8 cellular contexts compared by ENCODE assay signal in genomic region chr3:139718415-139718814, GRCh38. TPM values are rescaled to one million over a fixed set of nuclear protein-coding genes. Genes with fewer than 3 reads are reported as not detected.
A peak's percentile ranks its signal among the peaks of the same experiment; 100 is the strongest.
DNase-seq lines count a peak whose midpoint lies in the region; ATAC-seq and TF ChIP-seq lines count a peak whose summit lies in the region.

No MANE protein-coding gene starts in this region.

- TF ChIP-seq CTCF in Caco-2 (IDR thresholded peaks at IDR 0.05; ENCODE audit: insufficient read depth in 1 of 2, low read depth in 1 of 2, low read length in 1 of 2, severe bottlenecking in 1 of 2, unreplicated experiment in 1 of 2) (peak; percentile 49 to 57), NB4 (IDR thresholded peaks at IDR 0.05; ENCODE audit: low read depth, low read length) (peak; percentile 9)

- no peaks in the 10 kb centered on the region for H3K36me3 ChIP-seq in Caco-2 (ENCODE audit: control insufficient read depth, insufficient read depth, low read length)

- H3K27ac Mint-ChIP-seq in Caco-2 (ENCODE audit: unreplicated experiment) (no peak overlapping the region), T-helper 17 cell (no peak overlapping the region)
- H3K27ac Mint-ChIP-seq in activated CD4-positive, alpha-beta T cell treated with anti-CD3 and anti-CD28 coated beads, Interleukin-2, amount 10 ng/mL, durations not matched to agents 7 days and 5 days = no peak overlapping the region

- CTCF ChIA-PET in Caco-2 (lab: Charles Lee) = interaction anchor here (0.8 to 1.8 kb wide), 2 partner anchors 41 to 217 kb away, joined by 3 to 7 read pairs; partner anchors contain the start of gene CLSTN2
- CTCF ChIA-PET in activated CD4-positive, alpha-beta T cell treated with anti-CD3 and anti-CD28 coated beads, Interleukin-2, amount 10 ng/mL, durations not matched to agents 7 days and 5 days (lab: Charles Lee) = no interaction called here

- no peaks in the 10 kb centered on the region for H3K36me3 Mint-ChIP-seq in Caco-2 (ENCODE audit: insufficient read depth, unreplicated experiment)
- no peaks in the 10 kb centered on the region for H3K36me3 Mint-ChIP-seq in T-helper 17 cell (ENCODE audit: low read depth)
- H3K36me3 Mint-ChIP-seq in activated CD4-positive, alpha-beta T cell treated with anti-CD3 and anti-CD28 coated beads, Interleukin-2, amount 10 ng/mL, durations not matched to agents 7 days and 5 days (ENCODE audit: low read depth) = no peaks in the 10 kb centered on the region

- H3K27me3 Mint-ChIP-seq in Caco-2 (ENCODE audit: insufficient read depth, unreplicated experiment) (peaks cover 4% of the 10 kb centered on the region), T-helper 17 cell (peaks cover 9% of the 10 kb centered on the region)
- H3K27me3 Mint-ChIP-seq in activated CD4-positive, alpha-beta T cell treated with anti-CD3 and anti-CD28 coated beads, Interleukin-2, amount 10 ng/mL, durations not matched to agents 7 days and 5 days = peaks cover 8% of the 10 kb centered on the region

- peaks cover 10% of the 10 kb centered on the region; the same call in 1 of the 2 replicates for H3K4me1 ChIP-seq in Caco-2

- H3K4me1 Mint-ChIP-seq in Caco-2 (ENCODE audit: low read depth, unreplicated experiment) (no peaks in the 10 kb centered on the region), T-helper 17 cell (no peaks in the 10 kb centered on the region)
- no peaks in the 10 kb centered on the region for H3K4me1 Mint-ChIP-seq in activated CD4-positive, alpha-beta T cell treated with anti-CD3 and anti-CD28 coated beads, Interleukin-2, amount 10 ng/mL, durations not matched to agents 7 days and 5 days

- ATAC-seq in T-helper 17 cell = no peak
- no peak for ATAC-seq in GM21390 (IDR thresholded peaks at IDR 0.05; ENCODE audit: unreplicated experiment)

- H3K9me3 Mint-ChIP-seq in Caco-2 (ENCODE audit: unreplicated experiment) = no peaks in the 10 kb centered on the region
- H3K9me3 Mint-ChIP-seq in activated CD4-positive, alpha-beta T cell treated with anti-CD3 and anti-CD28 coated beads, Interleukin-2, amount 10 ng/mL, durations not matched to agents 7 days and 5 days = no peaks in the 10 kb centered on the region

- H3K9me3 ChIP-seq in Caco-2 = no peaks in the 10 kb centered on the region
- H3K9me3 ChIP-seq in T-helper 17 cell (ENCODE audit: control insufficient read depth, low read length, poor library complexity, severe bottlenecking) = no peaks in the 10 kb centered on the region

- TF ChIP-seq POLR2A in NB4 (IDR thresholded peaks at IDR 0.05; ENCODE audit: extremely low read depth, insufficient read length) = no peak

- DNase-seq in Caco-2 (peak; percentile 60 to 61), NB4 (ENCODE audit: low read depth) (no peak), cerebellum (ENCODE audit: low spot score) (peak; percentile 24), midbrain (lab: John Stamatoyannopoulos, UW) (peak; percentile 29), NAMALWA (ENCODE audit: low spot score) (no peak), T-helper 17 cell (no peak)
- no peak for DNase-seq in activated CD4-positive, alpha-beta T cell treated with anti-CD3 and anti-CD28 coated beads, Interleukin-2, amount 10 ng/mL, durations not matched to agents 7 days and 5 days

- no peak overlapping the region for H3K4me3 ChIP-seq in Caco-2 (ENCODE audit: low read depth, low read length)
- H3K4me3 ChIP-seq in NB4 (ENCODE audit: low read depth, low read length) = no peak overlapping the region

- no peaks in the 10 kb centered on the region for H3K27me3 ChIP-seq in Caco-2 (replicated peaks; ENCODE audit: control insufficient read depth, insufficient read depth, low read length)

- POLR2A ChIA-PET in Caco-2 (lab: Charles Lee) = no interaction called here
- POLR2A ChIA-PET in activated CD4-positive, alpha-beta T cell treated with anti-CD3 and anti-CD28 coated beads, Interleukin-2, amount 10 ng/mL, durations not matched to agents 7 days and 5 days (lab: Charles Lee) = no interaction called here

- H3K4me3 Mint-ChIP-seq in Caco-2 (ENCODE audit: unreplicated experiment) (no peak overlapping the region), T-helper 17 cell (no peak overlapping the region)
- no peak overlapping the region for H3K4me3 Mint-ChIP-seq in activated CD4-positive, alpha-beta T cell treated with anti-CD3 and anti-CD28 coated beads, Interleukin-2, amount 10 ng/mL, durations not matched to agents 7 days and 5 days

- no TSS peak for BruUV-seq in Caco-2 (replicated peaks; lab: Mats Ljungman, UMichigan)

- intact Hi-C loops in Caco-2 (cut with micrococcal nuclease; ENCODE audit: unreplicated experiment) = loop anchor here (2.0 kb wide), 1 partner anchor 216 kb away; the partner anchor contains the start of gene CLSTN2

RNA-seq across cellular contexts. Expression of gene NMNAT3, which starts 40.6 kb away (rescaled TPM):
- total RNA-seq in Caco-2 (2022) (17.5 and 17.6 TPM in 2 replicates), cerebellum (8.2 TPM), T-helper 17 cell (1 to 10 TPM; 1.3 to 1.7 TPM)
- total RNA-seq in activated CD4-positive, alpha-beta T cell treated with anti-CD3 and anti-CD28 coated beads, Interleukin-2, amount 10 ng/mL, durations not matched to agents 7 days and 5 days = 1 to 10 TPM in 1 of 2 experiments, under 1 TPM in 1; 0.94 to 1.1 TPM

Comparison
In these comparisons a context has a peak if more than half of its experiments do, and no peak if none do; other contexts are left out.
1. DNase-seq: peak in Caco-2 (2 of 2), cerebellum (single experiment) and midbrain (single experiment); none in NB4 (single experiment), NAMALWA (single experiment), T-helper 17 cell (0 of 3) and activated CD4-positive, alpha-beta T cell treated with anti-CD3 and anti-CD28 coated beads, Interleukin-2, amount 10 ng/mL, durations not matched to agents 7 days and 5 days (single experiment).